ENCODE assay signal across 9 cellular contexts in the genomic region with DNA sequence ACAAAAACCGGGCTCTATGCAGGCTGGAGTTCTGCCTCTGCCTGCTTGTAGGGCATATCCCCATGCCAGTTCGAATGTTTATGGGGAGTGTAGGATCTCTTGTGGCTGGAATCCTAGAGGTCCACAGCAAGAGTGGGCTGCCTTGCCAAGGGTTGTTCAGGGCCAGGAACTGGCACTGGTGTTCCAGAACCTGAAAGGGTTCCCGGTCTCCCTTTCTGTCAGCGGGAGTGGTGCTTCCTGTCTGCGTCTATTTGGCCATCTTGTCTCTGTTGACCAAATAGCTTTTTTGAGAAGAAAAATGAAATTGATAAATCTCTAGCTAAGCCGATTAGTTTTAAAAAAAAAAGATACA. TPM values are rescaled to one million over a fixed set of nuclear protein-coding genes. Genes with fewer than 3 reads are reported as not detected.
DNase-seq lines count a peak whose midpoint lies in the region; ATAC-seq and TF ChIP-seq lines count a peak whose summit lies in the region.
"Had no signal": no experiment of that assay in that cellular context is flagged by ENCODE, and none has a peak within 500 bp of the region (broad histone marks: within the 10 kb centered on the region; RNA-seq: fewer than 3 reads in every experiment).

No MANE protein-coding gene starts in this region.

- H2BK120ac ChIP-seq in H9 (ENCODE audit: low read depth, low read length, poor library complexity, severe bottlenecking), result no peak overlapping the region

- peaks cover 9% of the 10 kb centered on the region for H3K23me2 ChIP-seq in H9 (ENCODE audit: insufficient read length, low read depth, low read length, poor library complexity, severe bottlenecking)

- H3K18ac ChIP-seq in H9 (ENCODE audit: insufficient read length, low read depth, low read length), result peak overlapping the region; percentile 80

- H3K9me3 Mint-ChIP-seq in H9, result peaks cover 0 to 2% of the 10 kb centered on the region in 2 experiments; a peak in 2 of 5 replicates
- H3K9me3 Mint-ChIP-seq in activated naive CD8-positive, alpha-beta T cell treated with anti-CD3 and anti-CD28 coated beads, Interleukin-2, amount 50 U/mL, for 24 hours, result no peaks in the 10 kb centered on the region

- H3K79me2 ChIP-seq in H9 (ENCODE audit: insufficient read depth, low read length) (no peaks in the 10 kb centered on the region), smooth muscle cell (ENCODE audit: low read depth) (no peaks in the 10 kb centered on the region)

- H4K91ac ChIP-seq in H9 (ENCODE audit: insufficient read length, low read depth, low read length), result no peak overlapping the region

- H2BK5ac ChIP-seq in H9 (ENCODE audit: insufficient read length, low read length), result no peak overlapping the region

- peaks cover 0 to 7% of the 10 kb centered on the region in 2 experiments; a peak in 3 of 4 replicates for H3K4me1 Mint-ChIP-seq in H9
- H3K4me1 Mint-ChIP-seq in activated naive CD8-positive, alpha-beta T cell treated with anti-CD3 and anti-CD28 coated beads, Interleukin-2, amount 50 U/mL, for 24 hours, result peaks cover 12% of the 10 kb centered on the region

- H3K27me3 Mint-ChIP-seq in H9 (ENCODE audit: low read depth), result peaks cover 4% of the 10 kb centered on the region; the same call in 1 of the 2 replicates
- H3K27me3 Mint-ChIP-seq in activated naive CD8-positive, alpha-beta T cell treated with anti-CD3 and anti-CD28 coated beads, Interleukin-2, amount 50 U/mL, for 24 hours, result peaks cover 14% of the 10 kb centered on the region

- H3K27ac ChIP-seq in H9 (ENCODE audit: insufficient read length, low read depth, low read length) (peak overlapping the region; percentile 2), iPS-18a (ENCODE audit: low read length) (no peak overlapping the region), smooth muscle cell (ENCODE audit: low read depth) (no peak overlapping the region)

- H3T11ph ChIP-seq in H9 (ENCODE audit: low read length), result no peak overlapping the region

- H2BK20ac ChIP-seq in H9 (ENCODE audit: low read depth, low read length, poor library complexity, severe bottlenecking), result no peak overlapping the region

- H2AFZ ChIP-seq in H9 (ENCODE audit: low read length) (peak overlapping the region; percentile 88), smooth muscle cell (ENCODE audit: low read depth) (peak overlapping the region; percentile 93)

- H3K4me3 Mint-ChIP-seq in H9, result peak overlapping the region; percentile 81 to 85
- peak overlapping the region; percentile 85 for H3K4me3 Mint-ChIP-seq in activated naive CD8-positive, alpha-beta T cell treated with anti-CD3 and anti-CD28 coated beads, Interleukin-2, amount 50 U/mL, for 24 hours

- WGBS in H9 (ENCODE audit: extremely low coverage, insufficient read length, low lambda C conversion rate), result no CpG with 5 or more reads among the region's 6 CpGs
- WGBS in smooth muscle cell (ENCODE audit: low lambda C conversion rate), result 68% methylated on average over 6 of the region's 6 CpGs

- no peak overlapping the region for H3K56ac ChIP-seq in H9 (ENCODE audit: insufficient read length, low read depth, low read length)

- no peaks in the 10 kb centered on the region; a peak in 1 of 7 replicates for H3K36me3 Mint-ChIP-seq in H9 (ENCODE audit: insufficient read depth in 1 of 3, low read depth in 3 of 3)
- H3K36me3 Mint-ChIP-seq in activated naive CD8-positive, alpha-beta T cell treated with anti-CD3 and anti-CD28 coated beads, Interleukin-2, amount 50 U/mL, for 24 hours (ENCODE audit: low read depth), result no peaks in the 10 kb centered on the region

- H3K9me3 ChIP-seq in H9 (ENCODE audit: control insufficient read depth, low read depth, low read length), result no peaks in the 10 kb centered on the region
- H3K9me3 ChIP-seq in iPS-18a (ENCODE audit: control insufficient read depth, low read depth, low read length), result no peaks in the 10 kb centered on the region
- no peaks in the 10 kb centered on the region for H3K9me3 ChIP-seq in smooth muscle cell (replicated peaks; ENCODE audit: low read depth)
- H3K9me3 ChIP-seq: pancreas had no signal

- no peak overlapping the region for H3K4ac ChIP-seq in H9 (ENCODE audit: low read depth, low read length)

- peak overlapping the region; percentile 35 to 92 (median 63); a peak in 2 of 7 replicates for H3K27ac Mint-ChIP-seq in H9
- peak overlapping the region; percentile 11 for H3K27ac Mint-ChIP-seq in activated naive CD8-positive, alpha-beta T cell treated with anti-CD3 and anti-CD28 coated beads, Interleukin-2, amount 50 U/mL, for 24 hours

- no peak overlapping the region for H4K8ac ChIP-seq in H9 (replicated peaks; ENCODE audit: insufficient read length, low read depth, low read length)

- TF ChIP-seq CTCF in H9 (conservative IDR thresholded peaks at IDR 0.05), result no peak
- TF ChIP-seq CTCF in smooth muscle cell (IDR thresholded peaks at IDR 0.05; ENCODE audit: borderline replicate concordance, insufficient read depth, poor library complexity, severe bottlenecking), result no peak

- H3K4me1 ChIP-seq in H9 (ENCODE audit: insufficient read depth, low read length), result no peaks in the 10 kb centered on the region; the same call in 1 of the 2 replicates
- no peaks in the 10 kb centered on the region for H3K4me1 ChIP-seq in iPS-18a (ENCODE audit: control insufficient read depth, low read depth, low read length)
- no peaks in the 10 kb centered on the region for H3K4me1 ChIP-seq in smooth muscle cell (ENCODE audit: low read depth)

- no peak for DNase-seq in H9
- no peak for DNase-seq in activated naive CD8-positive, alpha-beta T cell treated with anti-CD3 and anti-CD28 coated beads, Interleukin-2, amount 50 U/mL, for 24 hours
- DNase-seq in smooth muscle cell (lab: John Stamatoyannopoulos, UW; ENCODE audit: unreplicated experiment), result no peak
- DNase-seq in NCI-H748 (lab: John Stamatoyannopoulos, UW; ENCODE audit: unreplicated experiment), result no peak
- no peak for DNase-seq in stimulated activated CD4-positive, alpha-beta T cell treated with anti-CD3 and anti-CD28 coated beads, Interleukin-15, amount 100 ng/mL, for 24 hours

- H2BK15ac ChIP-seq in H9 (ENCODE audit: low read depth, low read length), result no peak overlapping the region

- no peak overlapping the region for H3K23ac ChIP-seq in H9 (ENCODE audit: insufficient read length, low read depth, low read length)

- H2AK5ac ChIP-seq in H9 (ENCODE audit: insufficient read length, low read length), result no peak overlapping the region

- no peaks in the 10 kb centered on the region for H3K79me1 ChIP-seq in H9 (ENCODE audit: insufficient read depth, low read depth, low read length, poor library complexity, severe bottlenecking)

- no peak for ATAC-seq in activated naive CD8-positive, alpha-beta T cell treated with anti-CD3 and anti-CD28 coated beads, Interleukin-2, amount 50 U/mL, for 24 hours
- no peak for ATAC-seq in HG02623 (IDR thresholded peaks at IDR 0.05; ENCODE audit: unreplicated experiment)
- no peak for ATAC-seq in HG03108 (IDR thresholded peaks at IDR 0.05; ENCODE audit: unreplicated experiment)

- H4K5ac ChIP-seq in H9 (ENCODE audit: insufficient read length, low read depth, low read length), result no peak overlapping the region

- H3K9ac ChIP-seq in H9 (ENCODE audit: extremely low read depth, insufficient read length, low read length) (peak overlapping the region; percentile 52), iPS-18a (ENCODE audit: low read length) (peak overlapping the region; percentile 74), smooth muscle cell (ENCODE audit: low read depth) (no peak overlapping the region)

- no peaks in the 10 kb centered on the region for H3F3A ChIP-seq in smooth muscle cell (ENCODE audit: low read depth)

- peak overlapping the region; percentile 90 for H3K14ac ChIP-seq in H9 (ENCODE audit: insufficient read depth, low read length)

- H3K36me3 ChIP-seq in iPS-18a (ENCODE audit: control insufficient read depth, low read depth, low read length) (no peaks in the 10 kb centered on the region), smooth muscle cell (ENCODE audit: low read depth) (no peaks in the 10 kb centered on the region)
- H3K36me3 ChIP-seq: pancreas had no signal

- no peak overlapping the region for H2BK12ac ChIP-seq in H9 (ENCODE audit: insufficient read length, low read depth, low read length)

- H3K4me2 ChIP-seq in H9 (ENCODE audit: insufficient read depth, insufficient read length, low read length), result peak overlapping the region; percentile 64
- H3K4me2 ChIP-seq in smooth muscle cell, result peak overlapping the region; percentile 89

- no peaks in the 10 kb centered on the region for H4K20me1 ChIP-seq in H9 (ENCODE audit: control insufficient read depth, insufficient read depth, insufficient read length)
- no peaks in the 10 kb centered on the region for H4K20me1 ChIP-seq in smooth muscle cell (ENCODE audit: low read depth)

- H3K27me3 ChIP-seq in H9 (ENCODE audit: insufficient read depth, low read length) (no peaks in the 10 kb centered on the region), iPS-18a (ENCODE audit: control insufficient read depth, insufficient read depth, low read length) (no peaks in the 10 kb centered on the region), smooth muscle cell (ENCODE audit: low read depth) (no peaks in the 10 kb centered on the region)
- H3K27me3 ChIP-seq: pancreas had no signal

- H3K4me3 ChIP-seq in iPS-18a (ENCODE audit: low read length) (peak overlapping the region; percentile 63), smooth muscle cell (peak overlapping the region; percentile 63)

RNA-seq across cellular contexts. Expression of gene OLR1, which starts 17.8 kb away (rescaled TPM):
- total RNA-seq in H9 (2021), result not detected in 2 replicates
- 7.4 and 14.5 TPM in 2 replicates for total RNA-seq in smooth muscle cell
- 5.4 and 6.7 TPM in 2 replicates for polyA plus RNA-seq in smooth muscle cell

RNA-seq across cellular contexts. Expression of gene CLEC7A, which starts 24.1 kb away (rescaled TPM):
- total RNA-seq in H9 (2021) (not detected in 2 replicates), smooth muscle cell (0.27 TPM in 1 of 2 replicates, not detected in the other)
- 0.41 TPM in 1 of 2 replicates, not detected in the other for polyA plus RNA-seq in smooth muscle cell

RNA-seq across cellular contexts. Expression of gene TMEM52B, which starts 24.7 kb away (rescaled TPM):
- not detected in 2 replicates for total RNA-seq in H9 (2021)
- total RNA-seq in smooth muscle cell, result 1.6 and 2.0 TPM in 2 replicates
- 0.77 and 4.5 TPM in 2 replicates for polyA plus RNA-seq in smooth muscle cell

RNA-seq across cellular contexts. Expression of gene CLEC1A, which starts 55.3 kb away (rescaled TPM):
- not detected in 2 replicates for total RNA-seq in H9 (2021)
- total RNA-seq in smooth muscle cell, result 0.40 TPM in 1 of 2 replicates, not detected in the other
- 0.70 TPM in 1 of 2 replicates, not detected in the other for polyA plus RNA-seq in smooth muscle cell

RNA-seq across cellular contexts. Expression of gene GABARAPL1, which starts 58.6 kb away (rescaled TPM):
- total RNA-seq in H9 (2021) (53.4 and 55.6 TPM in 2 replicates), smooth muscle cell (83.4 and 101 TPM in 2 replicates)
- 87.3 and 90.0 TPM in 2 replicates for polyA plus RNA-seq in smooth muscle cell
